In the genomic region with DNA sequence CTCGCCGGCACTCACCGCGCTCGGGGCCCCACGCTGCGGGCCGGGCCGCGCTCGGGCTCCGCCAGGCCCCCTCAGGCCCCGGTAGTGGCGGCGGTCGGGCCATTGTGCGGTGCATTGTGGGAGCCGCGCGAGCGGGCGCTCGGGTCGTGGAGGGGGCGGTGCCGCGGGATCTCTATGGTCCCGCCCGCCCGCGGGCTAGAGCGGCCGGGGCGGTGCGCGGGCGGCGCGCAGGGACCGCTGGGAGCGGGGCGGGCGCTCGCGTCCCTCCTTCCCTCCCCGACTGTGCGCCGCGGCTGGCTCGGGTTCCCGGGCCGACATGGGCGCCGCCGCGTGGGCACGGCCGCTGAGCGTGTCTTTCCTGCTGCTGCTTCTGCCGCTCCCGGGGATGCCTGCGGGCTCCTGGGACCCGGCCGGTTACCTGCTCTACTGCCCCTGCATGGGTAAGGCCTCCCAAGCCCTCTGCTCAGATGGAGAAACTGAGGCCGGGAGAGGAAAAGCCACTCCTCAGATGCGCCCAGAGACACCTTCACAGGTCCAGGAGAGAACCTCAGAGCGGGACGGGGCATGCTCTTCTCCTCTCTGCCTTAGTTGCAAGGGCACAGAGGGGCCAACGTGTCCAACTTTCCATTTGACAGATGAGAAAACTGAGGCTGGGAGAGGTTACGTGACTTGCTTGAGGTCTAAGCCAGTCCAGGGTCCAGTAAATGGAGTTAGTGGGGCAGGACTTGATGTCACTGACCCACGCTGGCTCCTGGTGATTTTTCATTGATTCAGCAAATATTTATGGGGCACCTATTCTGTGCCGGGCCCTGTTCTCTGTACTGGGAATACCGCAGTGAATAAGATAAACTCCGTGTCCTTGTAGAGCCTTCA, we compare ENCODE assay signal across 8 cellular contexts. TPM values are rescaled to one million over a fixed set of nuclear protein-coding genes. Genes with fewer than 3 reads are reported as not detected.
DNase-seq lines count a peak whose midpoint lies in the region; ATAC-seq and TF ChIP-seq lines count a peak whose summit lies in the region.

A gene with protein sequence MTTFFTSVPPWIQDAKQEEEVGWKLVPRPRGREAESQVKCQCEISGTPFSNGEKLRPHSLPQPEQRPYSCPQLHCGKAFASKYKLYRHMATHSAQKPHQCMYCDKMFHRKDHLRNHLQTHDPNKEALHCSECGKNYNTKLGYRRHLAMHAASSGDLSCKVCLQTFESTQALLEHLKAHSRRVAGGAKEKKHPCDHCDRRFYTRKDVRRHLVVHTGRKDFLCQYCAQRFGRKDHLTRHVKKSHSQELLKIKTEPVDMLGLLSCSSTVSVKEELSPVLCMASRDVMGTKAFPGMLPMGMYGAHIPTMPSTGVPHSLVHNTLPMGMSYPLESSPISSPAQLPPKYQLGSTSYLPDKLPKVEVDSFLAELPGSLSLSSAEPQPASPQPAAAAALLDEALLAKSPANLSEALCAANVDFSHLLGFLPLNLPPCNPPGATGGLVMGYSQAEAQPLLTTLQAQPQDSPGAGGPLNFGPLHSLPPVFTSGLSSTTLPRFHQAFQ (minus strand): TSS at position 118 of the 873 bp plus-strand sequence. CDS start 5,565 bp downstream, outside the sequence.
A gene (plus strand): TSS at position 255 of the 873 bp plus-strand sequence. CDS start 62 bp downstream, at position 317.

- no peak for TF ChIP-seq POLR2A in lower leg skin (IDR thresholded peaks at IDR 0.05)

- TF ChIP-seq CTCF in lower leg skin (IDR thresholded peaks at IDR 0.05), result no peak

- intact Hi-C loops in lower leg skin (cut with DNase I; ENCODE audit: low total_unique reads), result no loop called here

- ATAC-seq in GM19324 (IDR thresholded peaks at IDR 0.05; ENCODE audit: low FRiP score, unreplicated experiment), result peak; percentile 86
- peak; percentile 81 for ATAC-seq in HG03457 (IDR thresholded peaks at IDR 0.05; ENCODE audit: unreplicated experiment)

- DNase-seq in CD1c-positive myeloid dendritic cell (ENCODE audit: extremely low spot score) (peak; percentile 97), NCI-H526 treated with DMSO at 0.1 percent for 48 hours (lab: John Stamatoyannopoulos, UW) (peak; percentile 73), dermis blood vessel endothelial cell (peak; percentile 89), lower leg skin (ENCODE audit: low spot score in 2 of 2) (peak; percentile 82 to 96)
- peak; percentile 81 to 83 for DNase-seq in activated CD4-positive, alpha-beta T cell treated with anti-CD3 and anti-CD28 coated beads, Interleukin-2, amount 50 U/mL, for 24 hours (ENCODE audit: low read depth in 1 of 2, low spot score in 1 of 2)
- peak; percentile 87 to 92 for DNase-seq in stimulated activated CD4-positive, alpha-beta T cell treated with anti-CD3 and anti-CD28 coated beads, Interleukin-4, amount 100 ng/mL, for 4 hours

- H3K4me3 ChIP-seq in lower leg skin (ENCODE audit: low read depth, poor library complexity, severe bottlenecking), result peak within 1 kb of the TSS; percentile 83

- 1 to 2% methylated on average over 24 to 32 of the region's 74 CpGs for WGBS in lower leg skin, 2 donors

RNA-seq across cellular contexts. Expression of the first gene that starts in this region (rescaled TPM):
- total RNA-seq in dermis blood vessel endothelial cell (2.6 and 4.1 TPM in 2 replicates), lower leg skin (10 to 100 TPM; 10.5 to 12.1 (median 11.7) TPM)

RNA-seq across cellular contexts. Expression of the second gene that starts in this region (rescaled TPM):
- total RNA-seq in dermis blood vessel endothelial cell (35.2 and 49.7 TPM in 2 replicates), lower leg skin (10 to 100 TPM; 15.6 to 29.7 (median 21.6) TPM)

Comparison
In these comparisons a context has a peak if more than half of its experiments do, and no peak if none do; other contexts are left out.
1. Peak in every context shown above with its lines: DNase-seq, ATAC-seq and H3K4me3 ChIP-seq.